ENCODE assay signal across 1 cellular context in the genomic region with DNA sequence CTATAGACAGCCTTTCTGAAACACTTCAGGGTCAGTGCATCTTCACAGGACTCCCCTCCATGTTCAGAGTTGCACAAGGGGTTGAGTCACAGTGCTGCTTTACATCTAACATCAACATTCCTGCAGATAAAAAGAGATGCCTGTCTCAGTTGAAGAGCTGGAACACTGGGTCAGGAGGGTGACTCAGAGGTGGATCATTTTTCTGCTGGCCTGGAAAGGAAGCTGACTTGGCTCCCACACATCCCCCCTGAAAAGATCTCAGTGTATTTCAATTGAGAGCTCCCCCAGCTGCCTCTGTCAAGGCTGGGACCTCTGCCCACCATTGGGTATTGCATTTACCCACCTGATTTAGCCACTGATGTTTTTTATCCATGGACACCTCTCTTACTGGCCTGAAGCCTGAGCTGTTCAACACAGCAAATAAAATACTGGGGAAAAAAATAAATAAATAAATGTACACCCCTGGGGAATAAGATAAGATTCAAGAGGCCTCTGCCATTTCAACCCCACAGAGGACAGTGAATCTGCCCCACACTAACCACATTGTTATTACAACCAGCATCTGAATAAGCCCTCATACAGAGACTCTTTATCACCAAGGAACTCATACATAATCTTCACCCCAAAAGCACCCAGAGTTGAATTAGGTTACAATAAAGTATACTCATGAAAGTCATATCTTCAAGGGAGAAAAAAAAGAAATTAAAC.
TF ChIP-seq lines count a peak whose summit lies in the region.

No MANE protein-coding gene starts in this region.

TF ChIP-seq in endothelial cell of umbilical vein, 7 proteins besides CTCF, POLR2A, EP300 and RAD21:
- TF ChIP-seq EZH2 (IDR thresholded peaks at IDR 0.05; ENCODE audit: borderline replicate concordance, low read depth, low read length, severe bottlenecking) (no peak), POLR2AphosphoS5 (IDR thresholded peaks at IDR 0.05; ENCODE audit: insufficient read depth, low read depth, low read length) (peak; percentile 55), MYC (IDR thresholded peaks at IDR 0.05; ENCODE audit: low read depth, low read length) (no peak), GATA2 (IDR thresholded peaks at IDR 0.05; ENCODE audit: insufficient read depth, insufficient read length, low read depth, low read length) (peak; percentile 78), FOS (IDR thresholded peaks at IDR 0.05; ENCODE audit: borderline replicate concordance, insufficient read depth, low read length) (peak; percentile 93)
